In the genomic region with DNA sequence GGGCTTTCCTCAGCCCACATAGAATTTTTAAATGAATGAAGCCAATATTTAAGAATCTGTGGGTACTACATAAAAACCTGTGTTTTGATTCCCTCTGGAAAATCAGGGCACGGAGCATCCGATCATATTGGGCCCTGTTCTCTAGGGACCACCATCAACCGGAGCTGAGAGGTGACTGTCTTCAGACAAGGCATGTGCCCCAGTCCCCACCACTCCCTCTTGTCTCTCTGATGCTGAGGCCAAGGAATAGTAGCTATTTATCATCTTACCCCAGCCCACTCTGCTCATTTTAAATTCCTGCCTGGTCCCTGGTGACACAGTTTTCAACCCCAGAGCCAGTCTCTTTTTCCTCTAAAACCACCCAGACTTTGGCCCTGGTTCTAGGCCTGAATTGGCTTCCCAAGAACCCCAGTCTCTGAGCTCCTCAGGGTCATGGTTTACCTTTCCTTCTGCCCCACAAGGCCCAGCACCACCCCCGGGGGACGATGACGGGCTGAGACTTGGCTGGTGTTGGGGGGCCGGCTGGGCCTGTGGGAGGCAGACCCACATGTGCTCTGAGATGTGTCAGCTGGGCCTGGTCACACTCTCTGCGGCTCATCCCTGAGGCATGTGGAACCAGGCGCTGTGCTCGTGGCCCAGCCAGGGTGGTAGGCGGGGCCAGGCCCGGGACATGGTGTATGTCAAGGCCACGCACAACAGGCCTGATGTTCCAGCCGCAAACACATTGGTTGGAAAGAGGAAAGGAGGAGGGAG, we compare ENCODE assay signal across 9 cellular contexts.
A peak's percentile ranks its signal among the peaks of the same experiment; 100 is the strongest.
DNase-seq lines count a peak whose midpoint lies in the region; ATAC-seq and TF ChIP-seq lines count a peak whose summit lies in the region.
"Had no signal": no experiment of that assay in that cellular context is flagged by ENCODE, and none has a peak within 500 bp of the region (broad histone marks: within the 10 kb centered on the region; RNA-seq: fewer than 3 reads in every experiment).

No MANE protein-coding gene starts in this region.

- H3K9me3 ChIP-seq in H9 (ENCODE audit: control insufficient read depth, low read depth, low read length) = no peaks in the 10 kb centered on the region
- H3K9me3 ChIP-seq in colonic mucosa = no peaks in the 10 kb centered on the region
- no peaks in the 10 kb centered on the region for H3K9me3 ChIP-seq in liver (ENCODE audit: control insufficient read depth in 4 of 4, low read length in 3 of 4)
- no peaks in the 10 kb centered on the region for H3K9me3 ChIP-seq in stomach smooth muscle (ENCODE audit: control insufficient read depth in 2 of 2, low read length in 2 of 2)

- no peak overlapping the region for H2AFZ ChIP-seq in H9 (ENCODE audit: low read length)

- H3K18ac ChIP-seq in H9 (ENCODE audit: insufficient read length, low read depth, low read length) = no peak overlapping the region

- H3K4ac ChIP-seq in H9 (ENCODE audit: low read depth, low read length) = no peak overlapping the region

- H3K79me1 ChIP-seq in H9 (ENCODE audit: insufficient read depth, low read depth, low read length, poor library complexity, severe bottlenecking) = no peaks in the 10 kb centered on the region

- no peak overlapping the region for H3K4me3 Mint-ChIP-seq in H9
- H3K4me3 Mint-ChIP-seq: IgD-negative memory B cell had no signal

- H3K27me3 Mint-ChIP-seq in H9 (ENCODE audit: low read depth) = peaks cover 2% of the 10 kb centered on the region; the same call in 1 of the 2 replicates

- H3K79me2 ChIP-seq in H9 (ENCODE audit: insufficient read depth, low read length) = no peaks in the 10 kb centered on the region

- no peak overlapping the region for H2BK20ac ChIP-seq in H9 (ENCODE audit: low read depth, low read length, poor library complexity, severe bottlenecking)

- H3K4me2 ChIP-seq in H9 (ENCODE audit: insufficient read depth, insufficient read length, low read length) = no peak overlapping the region

- no peaks in the 10 kb centered on the region for H4K20me1 ChIP-seq in H9 (ENCODE audit: control insufficient read depth, insufficient read depth, insufficient read length)

- no peak for TF ChIP-seq RAD21 in liver (IDR thresholded peaks at IDR 0.05)

- H3K9ac ChIP-seq in H9 (ENCODE audit: extremely low read depth, insufficient read length, low read length) (no peak overlapping the region), colonic mucosa (ENCODE audit: low read depth in 2 of 2, low read length in 2 of 2) (peak overlapping the region in 1 of 2 donors; percentile 84), liver (ENCODE audit: low read depth in 1 of 2, low read length in 2 of 2) (peak overlapping the region; percentile 82 to 90), stomach smooth muscle (ENCODE audit: low read length in 2 of 2) (peak overlapping the region; percentile 70 to 72)

- H4K5ac ChIP-seq in H9 (ENCODE audit: insufficient read length, low read depth, low read length) = no peak overlapping the region

- H3K27me3 ChIP-seq in H9 (ENCODE audit: insufficient read depth, low read length) = no peaks in the 10 kb centered on the region
- no peaks in the 10 kb centered on the region for H3K27me3 ChIP-seq in colonic mucosa
- no peaks in the 10 kb centered on the region for H3K27me3 ChIP-seq in liver (ENCODE audit: control insufficient read depth in 4 of 4, insufficient read depth in 4 of 4, low read length in 3 of 4)
- no peaks in the 10 kb centered on the region for H3K27me3 ChIP-seq in stomach smooth muscle (ENCODE audit: control insufficient read depth in 1 of 2, insufficient read depth in 2 of 2, low read length in 2 of 2)

- DNase-seq in H9 (peak; percentile 29), colonic mucosa (peak; percentile 73), GM13977 (ENCODE audit: low spot score) (no peak), CD1c-positive myeloid dendritic cell (ENCODE audit: extremely low spot score) (no peak), DMS53 treated with DMSO at 0.1 percent for 48 hours (lab: John Stamatoyannopoulos, UW; ENCODE audit: unreplicated experiment) (no peak)

- H2BK15ac ChIP-seq in H9 (ENCODE audit: low read depth, low read length) = no peak overlapping the region

- H4K8ac ChIP-seq in H9 (replicated peaks; ENCODE audit: insufficient read length, low read depth, low read length) = no peak overlapping the region

- intact Hi-C loops in colonic mucosa (cut with DNase I) = no loop called here

- H3K14ac ChIP-seq in H9 (ENCODE audit: insufficient read depth, low read length) = no peak overlapping the region

- no CpG with 5 or more reads among the region's 14 CpGs for WGBS in H9 (ENCODE audit: extremely low coverage, insufficient read length, low lambda C conversion rate)
- 37% methylated on average over 14 of the region's 14 CpGs for WGBS in liver

- TF ChIP-seq CTCF in H9 (conservative IDR thresholded peaks at IDR 0.05) (no peak), colonic mucosa (IDR thresholded peaks at IDR 0.05) (no peak), liver (IDR thresholded peaks at IDR 0.05; ENCODE audit: low read depth, low read length, missing input control) (no peak), GM13977 (IDR thresholded peaks at IDR 0.05; ENCODE audit: extremely low read depth, insufficient read depth, missing control alignments) (no peak)

- H3K4me3 ChIP-seq in colonic mucosa (no peak overlapping the region), liver (ENCODE audit: low read depth in 1 of 3, low read length in 3 of 3) (peak overlapping the region in 2 of 3 donors; percentile 14 to 21), stomach smooth muscle (ENCODE audit: low read length in 2 of 2) (peak overlapping the region in 1 of 2 donors; percentile 35)

- H2BK120ac ChIP-seq in H9 (ENCODE audit: low read depth, low read length, poor library complexity, severe bottlenecking) = no peak overlapping the region

- H3K56ac ChIP-seq in H9 (ENCODE audit: insufficient read length, low read depth, low read length) = no peak overlapping the region

- in situ Hi-C loops in GM13977 (cut with MboI; ENCODE audit: low pct_unique_long_range_greater_than_20kb, low sequenced_read_pairs, unreplicated experiment) = no loop called here

- no peak overlapping the region for H3T11ph ChIP-seq in H9 (ENCODE audit: low read length)

- H3K4me1 Mint-ChIP-seq in H9 = peaks cover 14 to 23% of the 10 kb centered on the region in 2 experiments
- H3K4me1 Mint-ChIP-seq: IgD-negative memory B cell had no signal

- ATAC-seq in GM18873 (IDR thresholded peaks at IDR 0.05; ENCODE audit: low FRiP score, unreplicated experiment) = no peak

- H3K27ac ChIP-seq in H9 (ENCODE audit: insufficient read length, low read depth, low read length) = no peak overlapping the region
- peak overlapping the region; percentile 77 for H3K27ac ChIP-seq in colonic mucosa
- peak overlapping the region; percentile 98 to 99 for H3K27ac ChIP-seq in liver (ENCODE audit: low read depth in 1 of 2, low read length in 2 of 2)
- H3K27ac ChIP-seq in stomach smooth muscle (ENCODE audit: low read length) = peak overlapping the region; percentile 99

- H2BK12ac ChIP-seq in H9 (ENCODE audit: insufficient read length, low read depth, low read length) = no peak overlapping the region

- no peaks in the 10 kb centered on the region for H3K36me3 Mint-ChIP-seq in H9 (ENCODE audit: insufficient read depth in 1 of 3, low read depth in 3 of 3)
- H3K36me3 Mint-ChIP-seq: IgD-negative memory B cell had no signal

- H3K23ac ChIP-seq in H9 (ENCODE audit: insufficient read length, low read depth, low read length) = no peak overlapping the region

- H3K23me2 ChIP-seq in H9 (ENCODE audit: insufficient read length, low read depth, low read length, poor library complexity, severe bottlenecking) = no peaks in the 10 kb centered on the region

- H3K27ac Mint-ChIP-seq in H9 = peak overlapping the region in 1 of 3 experiments; percentile 20; a peak in 2 of 7 replicates
- H3K27ac Mint-ChIP-seq: IgD-negative memory B cell had no signal

- no peaks in the 10 kb centered on the region for H3K36me3 ChIP-seq in colonic mucosa
- no peaks in the 10 kb centered on the region for H3K36me3 ChIP-seq in liver (ENCODE audit: control insufficient read depth in 4 of 4, insufficient read depth in 3 of 4, low read depth in 1 of 4, low read length in 3 of 4)
- no peaks in the 10 kb centered on the region for H3K36me3 ChIP-seq in stomach smooth muscle (ENCODE audit: control insufficient read depth in 2 of 2, insufficient read depth in 2 of 2, low read length in 2 of 2)

- no peak overlapping the region for H2BK5ac ChIP-seq in H9 (ENCODE audit: insufficient read length, low read length)

- H3K4me1 ChIP-seq in H9 (ENCODE audit: insufficient read depth, low read length) = peaks cover 5% of the 10 kb centered on the region
- H3K4me1 ChIP-seq in colonic mucosa = peaks cover 13% of the 10 kb centered on the region
- peaks cover 15 to 51% (median 37%) of the 10 kb centered on the region in 4 donors for H3K4me1 ChIP-seq in liver (ENCODE audit: control insufficient read depth in 4 of 4, insufficient read depth in 4 of 4, low read length in 3 of 4)
- H3K4me1 ChIP-seq in stomach smooth muscle (ENCODE audit: control insufficient read depth, insufficient read depth, low read length) = peaks cover 52% of the 10 kb centered on the region

- no peak overlapping the region for H2AK5ac ChIP-seq in H9 (ENCODE audit: insufficient read length, low read length)

- H3K9me3 Mint-ChIP-seq in H9 = no peaks in the 10 kb centered on the region
- H3K9me3 Mint-ChIP-seq: IgD-negative memory B cell had no signal

- H4K91ac ChIP-seq in H9 (ENCODE audit: insufficient read length, low read depth, low read length) = no peak overlapping the region

TF ChIP-seq in liver, 16 proteins besides CTCF, POLR2A, EP300 and RAD21:
- TF ChIP-seq RXRA (IDR thresholded peaks at IDR 0.05) = peak in 1 of 2 donors; percentile 57
- peak; percentile 66 for TF ChIP-seq SP1 (IDR thresholded peaks at IDR 0.05)
- TF ChIP-seq GABPA (IDR thresholded peaks at IDR 0.05 in 1 of 2, conservative IDR thresholded peaks at IDR 0.05 in 1 of 2) = no peak
- peak in 1 of 2 donors; percentile 24 for TF ChIP-seq JUND (IDR thresholded peaks at IDR 0.05)
- no peak for TF ChIP-seq FOXA2 (IDR thresholded peaks at IDR 0.05)
- TF ChIP-seq, protein P1, sequence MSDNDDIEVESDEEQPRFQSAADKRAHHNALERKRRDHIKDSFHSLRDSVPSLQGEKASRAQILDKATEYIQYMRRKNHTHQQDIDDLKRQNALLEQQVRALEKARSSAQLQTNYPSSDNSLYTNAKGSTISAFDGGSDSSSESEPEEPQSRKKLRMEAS (IDR thresholded peaks at IDR 0.05) = peak; percentile 84
- peak; percentile 59 for TF ChIP-seq FOXA1 (IDR thresholded peaks at IDR 0.05)
TF ChIP-seq in liver: peak in this region for 5.

Comparison
In these comparisons a context has a peak if more than half of its experiments do, and no peak if none do; other contexts are left out.
1. DNase-seq: peak in H9 (single experiment) and colonic mucosa (single experiment); none in GM13977 (single experiment), CD1c-positive myeloid dendritic cell (single experiment) and DMS53 treated with DMSO at 0.1 percent for 48 hours (single experiment).